In the genomic region with DNA sequence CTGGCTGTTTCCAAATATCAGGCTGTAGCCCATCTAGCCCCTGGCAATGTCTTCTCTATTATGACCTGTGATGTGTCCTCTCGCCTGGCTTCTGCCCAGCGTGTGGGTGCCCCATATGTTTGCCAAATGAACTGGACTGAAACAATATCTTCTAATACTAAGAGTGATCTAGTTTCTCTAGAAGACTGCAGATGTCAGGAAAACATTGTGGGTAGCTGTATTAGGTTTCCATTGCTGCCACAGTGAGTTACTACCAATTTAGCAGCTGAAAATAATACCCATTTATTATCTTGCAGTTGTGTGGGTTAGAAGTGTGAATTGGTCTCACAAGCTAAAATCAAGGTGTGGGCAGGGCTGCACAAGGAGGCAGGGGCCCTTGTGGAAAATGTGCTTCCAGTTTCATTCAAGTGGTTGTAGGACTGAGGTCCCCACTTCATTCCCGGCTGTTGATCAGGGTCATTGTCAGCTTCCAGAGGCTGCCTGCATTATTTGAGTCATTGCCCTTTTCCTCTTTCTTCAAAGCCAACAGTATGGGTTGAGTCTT, we compare ENCODE assay signal across 1 cellular context.
TF ChIP-seq lines count a peak whose summit lies in the region.

No MANE protein-coding gene starts in this region.

TF ChIP-seq in GM12878, 131 proteins besides CTCF, POLR2A, EP300 and RAD21 (continued from another document):
- TF ChIP-seq, protein P1, sequence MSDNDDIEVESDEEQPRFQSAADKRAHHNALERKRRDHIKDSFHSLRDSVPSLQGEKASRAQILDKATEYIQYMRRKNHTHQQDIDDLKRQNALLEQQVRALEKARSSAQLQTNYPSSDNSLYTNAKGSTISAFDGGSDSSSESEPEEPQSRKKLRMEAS (IDR thresholded peaks at IDR 0.05; ENCODE audit: low read depth, low read length): no peak
- TF ChIP-seq JUNB (IDR thresholded peaks at IDR 0.05) (no peak), BCL11A (IDR thresholded peaks at IDR 0.05; ENCODE audit: low read depth, low read length) (no peak), PRDM15 (CRISPR knock-in tag; IDR thresholded peaks at IDR 0.05) (no peak), HDGF (IDR thresholded peaks at IDR 0.05) (no peak), ZZZ3 (IDR thresholded peaks at IDR 0.05; ENCODE audit: control insufficient read depth, insufficient read length, low read depth) (no peak), BHLHE40 (IDR thresholded peaks at IDR 0.05; ENCODE audit: borderline replicate concordance in 1 of 2, low read depth in 2 of 2, low read length in 1 of 2) (peak in 1 of 2 experiments; percentile 26; a peak in 1 of 4 replicates), NBN (IDR thresholded peaks at IDR 0.05) (0 out of 2 replicates have a peak, but pooled peaks have one; percentile 30), MTA2 (IDR thresholded peaks at IDR 0.05; ENCODE audit: low read depth) (peak; percentile 62; the same call in 1 of the 2 replicates), RCOR1 (conservative IDR thresholded peaks at IDR 0.05; ENCODE audit: low read depth, low read length) (no peak), IKZF1 (conservative IDR thresholded peaks at IDR 0.05) (peak; percentile 79), IKZF2 (IDR thresholded peaks at IDR 0.05) (peak in 1 of 2 experiments; percentile 42; a peak in 2 of 4 replicates), ZNF207 (IDR thresholded peaks at IDR 0.05; ENCODE audit: borderline replicate concordance) (no peak), DPF2 (IDR thresholded peaks at IDR 0.05) (peak; percentile 66)
TF ChIP-seq in GM12878: peak in this region for 8.
